In genomic region chr10:100482181-100482833, GRCh38 we compare ENCODE assay signal across 8 cellular contexts. TPM values are rescaled to one million over a fixed set of nuclear protein-coding genes. Genes with fewer than 3 reads are reported as not detected.
A peak's percentile ranks its signal among the peaks of the same experiment; 100 is the strongest.
DNase-seq lines count a peak whose midpoint lies in the region; ATAC-seq, FAIRE-seq and TF ChIP-seq lines count a peak whose summit lies in the region.

No MANE protein-coding gene starts in this region.

- no peaks in the 10 kb centered on the region for H3K36me3 ChIP-seq in KMS-11 (ENCODE audit: insufficient read depth)

- H3K4me1 ChIP-seq in KMS-11 (ENCODE audit: low read depth, poor library complexity, severe bottlenecking): peaks cover 10% of the 10 kb centered on the region

- no peak overlapping the region for H3K27ac Mint-ChIP-seq in neural crest cell (ENCODE audit: unreplicated experiment)
- H3K27ac Mint-ChIP-seq in stimulated activated naive CD8-positive, alpha-beta T cell treated with anti-CD3 and anti-CD28 coated beads, Interleukin-15, amount 100 ng/mL, for 72 hours: peak overlapping the region in 1 of 2 donors; percentile 57

- H3K4me2 ChIP-seq in KMS-11: peak overlapping the region; percentile 83

- H3K36me3 Mint-ChIP-seq in neural crest cell (ENCODE audit: low read depth): no peaks in the 10 kb centered on the region

- H2AFZ ChIP-seq in KMS-11 (ENCODE audit: low read depth): peak overlapping the region; percentile 87

- no peak overlapping the region for H3K4me3 ChIP-seq in KMS-11 (IDR thresholded peaks at IDR 0.05; ENCODE audit: insufficient read depth, low read depth, low read length)

- H3K9ac ChIP-seq in KMS-11: peak overlapping the region; percentile 46; the same call in 1 of the 2 replicates

- peak; percentile 78 for ATAC-seq in stimulated activated naive CD8-positive, alpha-beta T cell treated with anti-CD3 and anti-CD28 coated beads, Interleukin-15, amount 100 ng/mL, for 72 hours

- H3K9me3 Mint-ChIP-seq in neural crest cell: no peaks in the 10 kb centered on the region
- H3K9me3 Mint-ChIP-seq in stimulated activated naive CD8-positive, alpha-beta T cell treated with anti-CD3 and anti-CD28 coated beads, Interleukin-15, amount 100 ng/mL, for 72 hours: no peaks in the 10 kb centered on the region

- FAIRE-seq in frontal cortex (lab: Jason Lieb, UNC): no peak

- peaks cover 72% of the 10 kb centered on the region for H3K27me3 Mint-ChIP-seq in neural crest cell (ENCODE audit: low read depth)
- H3K27me3 Mint-ChIP-seq in stimulated activated naive CD8-positive, alpha-beta T cell treated with anti-CD3 and anti-CD28 coated beads, Interleukin-15, amount 100 ng/mL, for 72 hours: peaks cover 29% of the 10 kb centered on the region

- H3K27ac ChIP-seq in KMS-11: no peak overlapping the region

- TF ChIP-seq CTCF in KMS-11 (conservative IDR thresholded peaks at IDR 0.05; ENCODE audit: low read depth, low read length) (peak; percentile 88), neural crest cell (conservative IDR thresholded peaks at IDR 0.05) (peak; percentile 96)

- peaks cover 3% of the 10 kb centered on the region; the same call in 1 of the 2 replicates for H3K27me3 ChIP-seq in KMS-11 (ENCODE audit: insufficient read depth, low read depth)

- peaks cover 51% of the 10 kb centered on the region for H3K4me1 Mint-ChIP-seq in neural crest cell
- peaks cover 25% of the 10 kb centered on the region for H3K4me1 Mint-ChIP-seq in stimulated activated naive CD8-positive, alpha-beta T cell treated with anti-CD3 and anti-CD28 coated beads, Interleukin-15, amount 100 ng/mL, for 72 hours

- no peaks in the 10 kb centered on the region for H3K79me2 ChIP-seq in KMS-11 (ENCODE audit: insufficient read depth, low read depth)

- H3K4me3 Mint-ChIP-seq in neural crest cell: peak overlapping the region; percentile 48
- peak overlapping the region; percentile 84 to 87 for H3K4me3 Mint-ChIP-seq in stimulated activated naive CD8-positive, alpha-beta T cell treated with anti-CD3 and anti-CD28 coated beads, Interleukin-15, amount 100 ng/mL, for 72 hours

- no peaks in the 10 kb centered on the region for H4K20me1 ChIP-seq in KMS-11 (ENCODE audit: insufficient read depth)

- DNase-seq in DMS79 treated with DMSO at 0.1 percent for 48 hours (lab: John Stamatoyannopoulos, UW) (peak; percentile 19), DMS79 (lab: John Stamatoyannopoulos, UW) (no peak), SHP77 (lab: John Stamatoyannopoulos, UW) (peak; percentile 47 to 73), frontal cortex (ENCODE audit: low spot score in 2 of 2) (peak; percentile 42 to 62), neural crest cell (ENCODE audit: low read depth, low spot score) (peak; percentile 69)
- peak; percentile 17 to 57 (median 34) for DNase-seq in activated naive CD4-positive, alpha-beta T cell (lab: John Stamatoyannopoulos, UW)
- peak; percentile 66 to 71 for DNase-seq in stimulated activated naive CD8-positive, alpha-beta T cell treated with anti-CD3 and anti-CD28 coated beads, Interleukin-15, amount 100 ng/mL, for 72 hours

RNA-seq across cellular contexts. Expression of gene WNT8B, which starts 19.5 kb away (rescaled TPM):
- total RNA-seq in frontal cortex: not detected
- total RNA-seq in neural crest cell: 3.8 and 4.2 TPM in 2 replicates

RNA-seq across cellular contexts. Expression of gene SEC31B, which starts 37.4 kb away (rescaled TPM):
- total RNA-seq in frontal cortex (3.7 TPM), neural crest cell (18.1 and 18.7 TPM in 2 replicates)

RNA-seq across cellular contexts. Expression of gene NDUFB8, which starts 47.4 kb away (rescaled TPM):
- total RNA-seq in frontal cortex (132 TPM), neural crest cell (200 and 235 TPM in 2 replicates)

RNA-seq across cellular contexts. Expression of gene HIF1AN, which starts 53.4 kb away (rescaled TPM):
- total RNA-seq in frontal cortex (11.4 TPM), neural crest cell (55.7 and 62.9 TPM in 2 replicates)
